Comparison of ENCODE assay signal across 1 cellular context in genomic region chr3:64150527-64151238, GRCh38.
TF ChIP-seq lines count a peak whose summit lies in the region.

No MANE protein-coding gene starts in this region.

TF ChIP-seq in WTC11, 78 proteins besides CTCF, POLR2A, EP300 and RAD21 (continued from another document):
- TF ChIP-seq STAT6 (CRISPR knock-in tag; conservative IDR thresholded peaks at IDR 0.05; ENCODE audit: low read depth): no peak
- no peak for TF ChIP-seq ZNF396 (CRISPR knock-in tag; IDR thresholded peaks at IDR 0.05; ENCODE audit: borderline replicate concordance)
- no peak for TF ChIP-seq NR1H2 (CRISPR knock-in tag; IDR thresholded peaks at IDR 0.05)
- no peak for TF ChIP-seq TP53 (CRISPR knock-in tag; IDR thresholded peaks at IDR 0.05)
- TF ChIP-seq SOX15 (CRISPR knock-in tag; IDR thresholded peaks at IDR 0.05): no peak
- no peak for TF ChIP-seq ZNF416 (CRISPR knock-in tag; IDR thresholded peaks at IDR 0.05)
